In the genomic region with DNA sequence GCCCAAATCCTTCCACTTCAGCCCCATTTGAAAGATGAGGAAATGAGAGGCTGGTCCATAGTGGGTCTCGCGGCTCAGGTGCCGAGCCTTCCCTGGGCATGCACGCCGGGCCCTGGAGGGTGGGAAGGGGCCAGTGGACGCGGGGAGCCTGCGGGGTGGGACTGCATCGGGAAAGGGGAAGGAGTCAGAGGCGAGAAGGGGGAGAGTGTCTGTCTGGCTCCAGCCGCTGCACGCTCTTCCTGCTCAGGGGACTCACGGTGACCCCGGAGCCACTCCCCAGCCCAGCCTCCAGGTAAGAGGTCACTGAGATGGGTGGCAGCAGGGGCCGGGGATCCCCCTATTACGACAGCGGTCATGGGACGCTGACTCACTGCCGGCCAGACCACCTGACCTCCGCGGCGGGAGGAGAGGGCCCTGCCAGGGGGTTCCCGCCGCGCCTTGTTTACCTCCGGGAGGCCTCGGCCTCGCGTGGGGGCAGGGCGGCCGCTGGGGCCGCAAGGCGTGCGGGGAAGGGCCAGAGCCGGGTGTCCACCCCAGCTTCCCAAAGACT, we compare ENCODE assay signal across 8 cellular contexts. TPM values are rescaled to one million over a fixed set of nuclear protein-coding genes. Genes with fewer than 3 reads are reported as not detected.
DNase-seq lines count a peak whose midpoint lies in the region; ATAC-seq lines count a peak whose summit lies in the region.

No MANE protein-coding gene starts in this region.

- H3K4me3 ChIP-seq in SJCRH30 = peak overlapping the region; percentile 95

- H3K4me1 ChIP-seq in SJCRH30 = peaks cover 25% of the 10 kb centered on the region

- peak; percentile 52 for ATAC-seq in GM19467 (IDR thresholded peaks at IDR 0.05; ENCODE audit: unreplicated experiment)

- peaks cover 15% of the 10 kb centered on the region for H3K36me3 ChIP-seq in SJCRH30

- H3K9me3 ChIP-seq in SJCRH30 (replicated peaks) = no peaks in the 10 kb centered on the region

- H3K27ac ChIP-seq in SJCRH30 = peak overlapping the region; percentile 96
- peak overlapping the region; percentile 100 for H3K27ac ChIP-seq in temporal lobe (ENCODE audit: low read depth, low read length)

- in situ Hi-C loops in Caki2 (cut with HindIII; ENCODE audit: low pct_unique_long_range_greater_than_20kb, low sequenced_read_pairs) = no loop called here

- no peaks in the 10 kb centered on the region for H3K27me3 ChIP-seq in SJCRH30

- DNase-seq in Caki2 (ENCODE audit: low read depth) (peak; percentile 100), HK-2 (ENCODE audit: unreplicated experiment) (peak; percentile 91), SJCRH30 (peak; percentile 85 to 89), germinal center (ENCODE audit: low spot score) (peak; percentile 85), occipital lobe (lab: John Stamatoyannopoulos, UW) (peak; percentile 88)
- peak; percentile 72 for DNase-seq in activated naive CD4-positive, alpha-beta T cell treated with anti-CD3 and anti-CD28 coated beads, Interleukin-2, amount 50 U/mL, for 16 hours

RNA-seq across cellular contexts. Expression of gene SQSTM1, which starts 1.9 kb away (rescaled TPM):
- 1,023 and 1,203 TPM in 2 replicates for total RNA-seq in Caki2 (2014; rRNA removed; shearing (Covaris generic); ENCODE audit: low replicate concordance)
- 64.9 and 65.8 TPM in 2 replicates for total RNA-seq in SJCRH30 (2014; rRNA removed; shearing (Covaris generic))
- 53.5 TPM for total RNA-seq in occipital lobe
- total RNA-seq in temporal lobe = 45.7 TPM

RNA-seq across cellular contexts. Expression of gene MGAT4B, which starts 12.2 kb away (rescaled TPM):
- 656 and 666 TPM in 2 replicates for total RNA-seq in Caki2 (2014; rRNA removed; shearing (Covaris generic); ENCODE audit: low replicate concordance)
- total RNA-seq in SJCRH30 (2014; rRNA removed; shearing (Covaris generic)) = 55.5 and 60.5 TPM in 2 replicates
- total RNA-seq in occipital lobe (47.4 TPM), temporal lobe (70.3 TPM)

RNA-seq across cellular contexts. Expression of gene LTC4S, which starts 25.0 kb away (rescaled TPM):
- total RNA-seq in Caki2 (2014; rRNA removed; shearing (Covaris generic); ENCODE audit: low replicate concordance) = 1.3 TPM in 1 of 2 replicates, not detected in the other
- total RNA-seq in SJCRH30 (2014; rRNA removed; shearing (Covaris generic)) = not detected in 2 replicates
- total RNA-seq in occipital lobe = 1.7 TPM
- total RNA-seq in temporal lobe = 0.74 TPM

RNA-seq across cellular contexts. Expression of gene MRNIP, which starts 39.8 kb away (rescaled TPM):
- total RNA-seq in Caki2 (2014; rRNA removed; shearing (Covaris generic); ENCODE audit: low replicate concordance) = 35.9 and 54.8 TPM in 2 replicates
- 10.3 and 15.3 TPM in 2 replicates for total RNA-seq in SJCRH30 (2014; rRNA removed; shearing (Covaris generic))
- total RNA-seq in occipital lobe (26.7 TPM), temporal lobe (33.9 TPM)

Comparison
In these comparisons a context has a peak if more than half of its experiments do, and no peak if none do; other contexts are left out.
1. Peak in every context shown above with its lines: DNase-seq, ATAC-seq, H3K4me3 ChIP-seq and H3K27ac ChIP-seq.
2. RNA of gene SQSTM1, which starts 1.9 kb away (total RNA-seq): 1,023 to 1,203 TPM in Caki2; 64.9 to 65.8 TPM in SJCRH30, 53.5 TPM in occipital lobe (single experiment) and 45.7 TPM in temporal lobe (single experiment); every median in the first group is over 10 times any median in the second.